In genomic region chr18:905307-905947, GRCh38 we compare ENCODE assay signal across 14 cellular contexts. TPM values are rescaled to one million over a fixed set of nuclear protein-coding genes. Genes with fewer than 3 reads are reported as not detected.
DNase-seq lines count a peak whose midpoint lies in the region; ATAC-seq and TF ChIP-seq lines count a peak whose summit lies in the region.
"Had no signal": no experiment of that assay in that cellular context is flagged by ENCODE, and none has a peak within 500 bp of the region (broad histone marks: within the 10 kb centered on the region; RNA-seq: fewer than 3 reads in every experiment).

No MANE protein-coding gene starts in this region.

- H3K27me3 Mint-ChIP-seq in activated CD8-positive, alpha-beta T cell treated with anti-CD3 and anti-CD28 coated beads, Interleukin-2, amount 10 ng/mL, durations not matched to agents 7 days and 5 days (ENCODE audit: low read depth), result peaks cover 65% of the 10 kb centered on the region
- H3K27me3 Mint-ChIP-seq in activated CD8-positive, alpha-beta T cell treated with anti-CD3 and anti-CD28 coated beads for 36 hours, result peaks cover 65% of the 10 kb centered on the region
- H3K27me3 Mint-ChIP-seq in endodermal cell (ENCODE audit: insufficient read depth), result peaks cover 98% of the 10 kb centered on the region

- TF ChIP-seq CTCF in activated CD8-positive, alpha-beta T cell treated with anti-CD3 and anti-CD28 coated beads for 36 hours (IDR thresholded peaks at IDR 0.05), result no peak
- no peak for TF ChIP-seq CTCF in endodermal cell (conservative IDR thresholded peaks at IDR 0.05)

- H3K27ac ChIP-seq in endodermal cell (ENCODE audit: low read depth, low read length), result no peak overlapping the region
- H3K27ac ChIP-seq: right lobe of liver had no signal

- peaks cover 5% of the 10 kb centered on the region for H3K4me1 ChIP-seq in endodermal cell (ENCODE audit: control insufficient read depth, insufficient read depth, low read length)

- no peak overlapping the region for H3K4me3 ChIP-seq in endodermal cell (ENCODE audit: low read length)
- H3K4me3 ChIP-seq: K562, right lobe of liver had no signal

- no peaks in the 10 kb centered on the region for H3K36me3 ChIP-seq in endodermal cell (ENCODE audit: control insufficient read depth, insufficient read depth, low read length)
- H3K36me3 ChIP-seq: right lobe of liver had no signal

- peak overlapping the region; percentile 15 for H3K4me3 Mint-ChIP-seq in activated CD8-positive, alpha-beta T cell treated with anti-CD3 and anti-CD28 coated beads, Interleukin-2, amount 10 ng/mL, durations not matched to agents 7 days and 5 days
- H3K4me3 Mint-ChIP-seq in activated CD8-positive, alpha-beta T cell treated with anti-CD3 and anti-CD28 coated beads for 36 hours, result no peak overlapping the region
- peak overlapping the region; percentile 52 for H3K4me3 Mint-ChIP-seq in endodermal cell

- H3K27ac Mint-ChIP-seq in activated CD8-positive, alpha-beta T cell treated with anti-CD3 and anti-CD28 coated beads, Interleukin-2, amount 10 ng/mL, durations not matched to agents 7 days and 5 days, result no peak overlapping the region
- H3K27ac Mint-ChIP-seq in activated CD8-positive, alpha-beta T cell treated with anti-CD3 and anti-CD28 coated beads for 36 hours, result no peak overlapping the region
- H3K27ac Mint-ChIP-seq in endodermal cell, result no peak overlapping the region

- POLR2A ChIA-PET in activated CD8-positive, alpha-beta T cell treated with anti-CD3 and anti-CD28 coated beads, Interleukin-2, amount 10 ng/mL, durations not matched to agents 7 days and 5 days (lab: Charles Lee), result no interaction called here
- POLR2A ChIA-PET in activated CD8-positive, alpha-beta T cell treated with anti-CD3 and anti-CD28 coated beads for 36 hours (lab: Charles Lee), result no interaction called here

- peaks cover 100% of the 10 kb centered on the region for H3K27me3 ChIP-seq in endodermal cell (ENCODE audit: control insufficient read depth, insufficient read depth, low read length, poor library complexity, severe bottlenecking)

- H3K36me3 Mint-ChIP-seq in activated CD8-positive, alpha-beta T cell treated with anti-CD3 and anti-CD28 coated beads, Interleukin-2, amount 10 ng/mL, durations not matched to agents 7 days and 5 days (ENCODE audit: low read depth), result peaks cover 2% of the 10 kb centered on the region
- H3K36me3 Mint-ChIP-seq in activated CD8-positive, alpha-beta T cell treated with anti-CD3 and anti-CD28 coated beads for 36 hours (ENCODE audit: low read depth), result peaks cover 2% of the 10 kb centered on the region
- H3K36me3 Mint-ChIP-seq in endodermal cell (ENCODE audit: low read depth), result no peaks in the 10 kb centered on the region

- H3K4me1 Mint-ChIP-seq in activated CD8-positive, alpha-beta T cell treated with anti-CD3 and anti-CD28 coated beads, Interleukin-2, amount 10 ng/mL, durations not matched to agents 7 days and 5 days (ENCODE audit: low read depth), result peaks cover 20% of the 10 kb centered on the region
- H3K4me1 Mint-ChIP-seq in activated CD8-positive, alpha-beta T cell treated with anti-CD3 and anti-CD28 coated beads for 36 hours (ENCODE audit: low read depth), result peaks cover 15% of the 10 kb centered on the region
- peaks cover 19% of the 10 kb centered on the region for H3K4me1 Mint-ChIP-seq in endodermal cell

- CTCF ChIA-PET in activated CD8-positive, alpha-beta T cell treated with anti-CD3 and anti-CD28 coated beads, Interleukin-2, amount 10 ng/mL, durations not matched to agents 7 days and 5 days (lab: Charles Lee), result interaction anchor here (1.3 to 1.5 kb wide), 2 partner anchors 40 to 66 kb away, joined by 3 read pairs; no protein-coding TSS in a partner anchor
- CTCF ChIA-PET in activated CD8-positive, alpha-beta T cell treated with anti-CD3 and anti-CD28 coated beads for 36 hours (lab: Charles Lee), result interaction anchor here (1.0 to 1.8 kb wide), 2 partner anchors 40 to 56 kb away, joined by 3 to 6 read pairs; no protein-coding TSS in a partner anchor

- no peak for ATAC-seq in activated CD8-positive, alpha-beta T cell treated with anti-CD3 and anti-CD28 coated beads, Interleukin-2, amount 10 ng/mL, durations not matched to agents 7 days and 5 days
- no peak for ATAC-seq in activated CD8-positive, alpha-beta T cell treated with anti-CD3 and anti-CD28 coated beads for 36 hours
- no peak for ATAC-seq in GM19351 (IDR thresholded peaks at IDR 0.05; ENCODE audit: unreplicated experiment)
- ATAC-seq: right lobe of liver had no signal

- DNase-seq in activated CD8-positive, alpha-beta T cell treated with anti-CD3 and anti-CD28 coated beads, Interleukin-2, amount 10 ng/mL, durations not matched to agents 7 days and 5 days, result no peak
- no peak for DNase-seq in activated CD8-positive, alpha-beta T cell treated with anti-CD3 and anti-CD28 coated beads for 36 hours
- DNase-seq in HuH-7 (ENCODE audit: low spot score) (peak; percentile 46), endodermal cell (peak; percentile 65), retina (peak; percentile 61), anterior cingulate cortex (lab: John Stamatoyannopoulos, UW) (no peak), cerebellar nuclear complex (lab: John Stamatoyannopoulos, UW) (no peak)
- DNase-seq: activated CD4-positive, alpha-beta T cell treated with anti-CD3 and anti-CD28 coated beads, Interleukin-2, amount 50 U/mL, for 1 hour; activated naive CD4-positive, alpha-beta T cell treated with anti-CD3 and anti-CD28 coated beads, Interleukin-2, amount 50 U/mL, for 16 hours; cortex of kidney; kidney; right lobe of liver had no signal

- intact Hi-C loops in activated CD8-positive, alpha-beta T cell treated with anti-CD3 and anti-CD28 coated beads for 36 hours (cut with micrococcal nuclease), result no loop called here

- H3K9me3 ChIP-seq in endodermal cell (ENCODE audit: control insufficient read depth, low read length), result peaks cover 4% of the 10 kb centered on the region
- H3K9me3 ChIP-seq: right lobe of liver had no signal

- H3K9ac ChIP-seq in endodermal cell (ENCODE audit: extremely low read depth, low read length, poor library complexity, severe bottlenecking), result no peak overlapping the region

- no peaks in the 10 kb centered on the region for H3K9me3 Mint-ChIP-seq in activated CD8-positive, alpha-beta T cell treated with anti-CD3 and anti-CD28 coated beads, Interleukin-2, amount 10 ng/mL, durations not matched to agents 7 days and 5 days (ENCODE audit: insufficient read depth)
- peaks cover 2% of the 10 kb centered on the region for H3K9me3 Mint-ChIP-seq in activated CD8-positive, alpha-beta T cell treated with anti-CD3 and anti-CD28 coated beads for 36 hours
- H3K9me3 Mint-ChIP-seq in endodermal cell, result peaks cover 2% of the 10 kb centered on the region

- WGBS in endodermal cell (ENCODE audit: insufficient coverage in 1 of 2, insufficient read length in 1 of 2), 2 experiments, result 3 to 4% methylated on average over 21 to 33 of the region's 33 CpGs

RNA-seq across cellular contexts. Expression of gene ADCYAP1, which starts 0.8 kb away (rescaled TPM):
- total RNA-seq in activated CD8-positive, alpha-beta T cell treated with anti-CD3 and anti-CD28 coated beads, Interleukin-2, amount 10 ng/mL, durations not matched to agents 7 days and 5 days, result not detected
- not detected for total RNA-seq in activated CD8-positive, alpha-beta T cell treated with anti-CD3 and anti-CD28 coated beads for 36 hours
- not detected for total RNA-seq in endodermal cell
- polyA plus RNA-seq in endodermal cell (2013, experiment 1 of 2), result 10.5 TPM
- 8.6 TPM for polyA plus RNA-seq in endodermal cell (2013, experiment 2 of 2)
- total RNA-seq: K562 had no signal

Comparison
In these comparisons a context has a peak if more than half of its experiments do, and no peak if none do; other contexts are left out.
1. DNase-seq: peak in HuH-7 (single experiment), endodermal cell (single experiment) and retina (single experiment); none in activated CD8-positive, alpha-beta T cell treated with anti-CD3 and anti-CD28 coated beads, Interleukin-2, amount 10 ng/mL, durations not matched to agents 7 days and 5 days (single experiment), activated CD8-positive, alpha-beta T cell treated with anti-CD3 and anti-CD28 coated beads for 36 hours (single experiment), anterior cingulate cortex (0 of 58) and cerebellar nuclear complex (0 of 2).